Comparison of ENCODE assay signal across 8 cellular contexts in the genomic region with DNA sequence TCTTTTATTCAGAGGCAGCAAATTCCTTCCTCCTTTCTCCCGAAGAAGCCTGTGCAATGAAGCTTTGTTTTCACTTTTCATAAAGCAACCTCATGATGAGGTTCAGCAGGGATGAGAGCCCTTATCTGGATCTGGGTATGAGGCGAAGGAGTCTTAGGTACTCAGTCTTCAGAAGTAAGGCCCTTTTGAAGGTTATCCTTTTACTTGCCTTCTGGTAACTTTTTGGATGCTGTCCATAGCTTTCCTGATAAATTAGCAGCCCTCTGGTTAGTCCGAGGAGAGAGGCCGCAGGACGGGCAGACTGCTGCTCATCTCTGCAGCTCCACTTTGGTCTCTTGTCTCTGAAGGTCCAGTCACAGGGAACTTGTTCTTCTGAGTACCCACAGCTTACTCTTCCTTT. TPM values are rescaled to one million over a fixed set of nuclear protein-coding genes. Genes with fewer than 3 reads are reported as not detected.
DNase-seq lines count a peak whose midpoint lies in the region; ATAC-seq and TF ChIP-seq lines count a peak whose summit lies in the region.

No MANE protein-coding gene starts in this region.

- H3K36me3 Mint-ChIP-seq in activated CD4-positive, alpha-beta T cell treated with anti-CD3 and anti-CD28 coated beads, Interleukin-2, amount 10 ng/mL, durations not matched to agents 24 days and 14 days (ENCODE audit: low read depth) = peaks cover 29% of the 10 kb centered on the region

- H3K9me3 Mint-ChIP-seq in activated CD4-positive, alpha-beta T cell treated with anti-CD3 and anti-CD28 coated beads, Interleukin-2, amount 10 ng/mL, durations not matched to agents 24 days and 14 days = no peaks in the 10 kb centered on the region

- TF ChIP-seq CTCF in body of pancreas (IDR thresholded peaks at IDR 0.05) = no peak
- no peak for TF ChIP-seq CTCF in right lobe of liver (IDR thresholded peaks at IDR 0.05)
- no peak for TF ChIP-seq CTCF in tibial artery (IDR thresholded peaks at IDR 0.05)

- peak overlapping the region in 3 of 4 donors; percentile 39 to 84 (median 83) for H3K27ac ChIP-seq in body of pancreas
- peak overlapping the region; percentile 75 to 79 (median 78) for H3K27ac ChIP-seq in right lobe of liver
- peak overlapping the region; percentile 82 for H3K27ac ChIP-seq in tibial artery

- H3K4me3 Mint-ChIP-seq in activated CD4-positive, alpha-beta T cell treated with anti-CD3 and anti-CD28 coated beads, Interleukin-2, amount 10 ng/mL, durations not matched to agents 24 days and 14 days = peak overlapping the region; percentile 89

- H3K4me3 ChIP-seq in body of pancreas (no peak overlapping the region), right lobe of liver (peak overlapping the region; percentile 22 to 46 (median 38)), tibial artery (peak overlapping the region; percentile 51 to 54)

- TF ChIP-seq POLR2A in body of pancreas (IDR thresholded peaks at IDR 0.05) (no peak), right lobe of liver (IDR thresholded peaks at IDR 0.05) (no peak)

- H3K27ac Mint-ChIP-seq in activated CD4-positive, alpha-beta T cell treated with anti-CD3 and anti-CD28 coated beads, Interleukin-2, amount 10 ng/mL, durations not matched to agents 24 days and 14 days = peak overlapping the region; percentile 88

- 40 to 51% methylated on average over 5 of the region's 5 CpGs for WGBS in body of pancreas, 2 donors
- 24% methylated on average over 4 of the region's 5 CpGs for WGBS in right lobe of liver (ENCODE audit: insufficient coverage, low coverage, low lambda C conversion rate, missing lambda C conversion rate)

- no peaks in the 10 kb centered on the region for H3K27me3 Mint-ChIP-seq in activated CD4-positive, alpha-beta T cell treated with anti-CD3 and anti-CD28 coated beads, Interleukin-2, amount 10 ng/mL, durations not matched to agents 24 days and 14 days

- no peaks in the 10 kb centered on the region for H3K36me3 ChIP-seq in body of pancreas (replicated peaks in 1 of 2; ENCODE audit: insufficient read depth in 1 of 2, low read depth in 2 of 2)
- no peaks in the 10 kb centered on the region for H3K36me3 ChIP-seq in right lobe of liver
- H3K36me3 ChIP-seq in tibial artery = peaks cover 0 to 1% (median 0%) of the 10 kb centered on the region in 3 donors

- H3K9me3 ChIP-seq in body of pancreas (no peaks in the 10 kb centered on the region), right lobe of liver (no peaks in the 10 kb centered on the region), tibial artery (no peaks in the 10 kb centered on the region)

- peaks cover 51% of the 10 kb centered on the region for H3K4me1 Mint-ChIP-seq in activated CD4-positive, alpha-beta T cell treated with anti-CD3 and anti-CD28 coated beads, Interleukin-2, amount 10 ng/mL, durations not matched to agents 24 days and 14 days

- ATAC-seq in body of pancreas (no peak), right lobe of liver (peak; percentile 27 to 38 (median 30))

- intact Hi-C loops in activated CD4-positive, alpha-beta T cell treated with anti-CD3 and anti-CD28 coated beads, Interleukin-2, amount 10 ng/mL, durations not matched to agents 24 days and 14 days (cut with micrococcal nuclease) = no loop called here
- intact Hi-C loops in body of pancreas (cut with DNase I) = no loop called here
- intact Hi-C loops in right lobe of liver (cut with DNase I) = no loop called here
- intact Hi-C loops in tibial artery (cut with DNase I; ENCODE audit: low total_unique reads) = loop anchor here (1.0 kb wide), 1 partner anchor 9 kb away; no protein-coding TSS in a partner anchor

- peak; percentile 68 for DNase-seq in activated CD4-positive, alpha-beta T cell treated with anti-CD3 and anti-CD28 coated beads, Interleukin-2, amount 10 ng/mL, durations not matched to agents 24 days and 14 days
- DNase-seq in activated CD4-positive, alpha-beta T cell treated with anti-CD3 and anti-CD28 coated beads, Interleukin-2, amount 50 U/mL, for 48 hours = no peak
- no peak for DNase-seq in body of pancreas
- DNase-seq in right lobe of liver = no peak
- DNase-seq in tibial artery = no peak
- no peak for DNase-seq in amygdala (lab: John Stamatoyannopoulos, UW)
- DNase-seq in LoVo (ENCODE audit: low spot score) = no peak
- no peak for DNase-seq in activated effector memory CD4-positive, alpha-beta T cell treated with Interleukin-2 at 50 U/mL for 16 hours

- no peaks in the 10 kb centered on the region for H3K27me3 ChIP-seq in body of pancreas
- H3K27me3 ChIP-seq in right lobe of liver = no peaks in the 10 kb centered on the region
- no peaks in the 10 kb centered on the region for H3K27me3 ChIP-seq in tibial artery

- H3K4me1 ChIP-seq in body of pancreas (peaks cover 7% of the 10 kb centered on the region), right lobe of liver (no peaks in the 10 kb centered on the region), tibial artery (peaks cover 0 to 26% (median 2%) of the 10 kb centered on the region in 4 donors)

RNA-seq across cellular contexts. Expression of a gene that starts 1.1 kb away (rescaled TPM):
- total RNA-seq in activated CD4-positive, alpha-beta T cell treated with anti-CD3 and anti-CD28 coated beads, Interleukin-2, amount 10 ng/mL, durations not matched to agents 24 days and 14 days = 104 and 107 TPM in 2 replicates
- total RNA-seq in body of pancreas (10 to 100 TPM; 18.9 to 20.4 TPM), right lobe of liver (10 to 100 TPM; 10.0 to 29.1 (median 13.8) TPM)

RNA-seq across cellular contexts. Expression of a gene that starts 5.9 kb away (rescaled TPM):
- 9.3 and 9.7 TPM in 2 replicates for total RNA-seq in activated CD4-positive, alpha-beta T cell treated with anti-CD3 and anti-CD28 coated beads, Interleukin-2, amount 10 ng/mL, durations not matched to agents 24 days and 14 days
- total RNA-seq in body of pancreas (10 to 100 TPM; 18.7 to 25.1 TPM), right lobe of liver (10 to 100 TPM; 15.3 to 19.2 (median 18.2) TPM)

RNA-seq across cellular contexts. Expression of a gene that starts 45.5 kb away (rescaled TPM):
- 0.16 TPM in 1 of 2 replicates, not detected in the other for total RNA-seq in activated CD4-positive, alpha-beta T cell treated with anti-CD3 and anti-CD28 coated beads, Interleukin-2, amount 10 ng/mL, durations not matched to agents 24 days and 14 days
- not detected for total RNA-seq in body of pancreas
- total RNA-seq in right lobe of liver = under 1 TPM in 1 of 6 experiments, not detected in 5; 0.12 TPM

Comparison
In these comparisons a context has a peak if more than half of its experiments do, and no peak if none do; other contexts are left out.
1. H3K4me3 ChIP-seq: peak in right lobe of liver (3 of 3) and tibial artery (2 of 2); none in body of pancreas (0 of 2).
2. Peak in every context shown above with its lines, with median percentiles within 50 percentile points of each other: H3K27ac ChIP-seq.